28 cellular contexts compared by ENCODE assay signal in genomic region chr1:24095140-24095859, GRCh38. TPM values are rescaled to one million over a fixed set of nuclear protein-coding genes. Genes with fewer than 3 reads are reported as not detected.
"Had no signal": no experiment of that assay in that cellular context is flagged by ENCODE, and none has a peak within 500 bp of the region (broad histone marks: within the 10 kb centered on the region; RNA-seq: fewer than 3 reads in every experiment).

No MANE protein-coding gene starts in this region.

- H3K4me3 ChIP-seq: gastroesophageal sphincter, uterus had no signal

- DNase-seq: activated CD4-positive, alpha-beta T cell treated with anti-CD3 and anti-CD28 coated beads for 36 hours; activated CD4-positive, CD25-positive, alpha-beta regulatory T cell; activated CD8-positive, alpha-beta memory T cell treated with anti-CD3 and anti-CD28 coated beads, Interleukin-2, amount 10 ng/mL, durations not matched to agents 7 days and 5 days; activated CD8-positive, alpha-beta T cell treated with anti-CD3 and anti-CD28 coated beads, Interleukin-2, amount 10 ng/mL, durations not matched to agents 7 days and 5 days; activated naive CD4-positive, alpha-beta T cell; activated T-cell treated with anti-CD3 and anti-CD28 coated beads, Interleukin-2, amount 50 U/mL, for 48 hours; anterior cingulate cortex; cortex of kidney; effector memory CD8-positive, alpha-beta T cell; erythroblast; hypothalamus; midbrain; naive thymus-derived CD4-positive, alpha-beta T cell; small intestine; stimulated activated CD4-positive, alpha-beta T cell treated with anti-CD3 and anti-CD28 coated beads, Interleukin-4, amount 100 ng/mL, for 24 hours; stimulated activated CD8-positive, alpha-beta memory T cell treated with anti-CD3 and anti-CD28 coated beads, Interleukin-4, amount 100 ng/mL, for 48 hours; stimulated activated naive CD8-positive, alpha-beta T cell treated with anti-CD3 and anti-CD28 coated beads, Interleukin-15, amount 100 ng/mL, for 72 hours; substantia nigra; T-helper 1 cell; uterus had no signal

- FAIRE-seq: bronchial epithelial cell, small intestine had no signal

- H3K27ac ChIP-seq: gastroesophageal sphincter, uterus had no signal

- H3K4me1 ChIP-seq: gastroesophageal sphincter, uterus had no signal

- H3K27me3 ChIP-seq: gastroesophageal sphincter, uterus had no signal

- H3K36me3 ChIP-seq: gastroesophageal sphincter, uterus had no signal

- H3K9me3 ChIP-seq: gastroesophageal sphincter, uterus had no signal

- ATAC-seq: activated CD4-positive, alpha-beta T cell treated with anti-CD3 and anti-CD28 coated beads for 36 hours; activated CD8-positive, alpha-beta memory T cell treated with anti-CD3 and anti-CD28 coated beads, Interleukin-2, amount 10 ng/mL, durations not matched to agents 7 days and 5 days; activated CD8-positive, alpha-beta T cell treated with anti-CD3 and anti-CD28 coated beads, Interleukin-2, amount 10 ng/mL, durations not matched to agents 7 days and 5 days; activated naive CD4-positive, alpha-beta T cell treated with anti-CD3 and anti-CD28 coated beads, Interleukin-2, amount 50 U/mL, for 72 hours; effector memory CD8-positive, alpha-beta T cell; gastroesophageal sphincter; naive thymus-derived CD4-positive, alpha-beta T cell; sciatic nerve; stimulated activated memory B cell treated with anti-CD40 and anti-IgM and Interleukin-4, amounts not matched to agents 10 μg/mL and 1 μg/mL and 100 μg/mL, for 72 hours; stimulated activated naive CD8-positive, alpha-beta T cell treated with anti-CD3 and anti-CD28 coated beads, Interleukin-15, amount 100 ng/mL, for 72 hours had no signal

RNA-seq across cellular contexts. Expression of gene MYOM3, which starts 16.6 kb away (rescaled TPM):
- total RNA-seq: activated CD4-positive, alpha-beta T cell treated with anti-CD3 and anti-CD28 coated beads for 36 hours; activated CD8-positive, alpha-beta memory T cell treated with anti-CD3 and anti-CD28 coated beads, Interleukin-2, amount 10 ng/mL, durations not matched to agents 7 days and 5 days; activated CD8-positive, alpha-beta T cell treated with anti-CD3 and anti-CD28 coated beads, Interleukin-2, amount 10 ng/mL, durations not matched to agents 7 days and 5 days; activated naive CD4-positive, alpha-beta T cell treated with anti-CD3 and anti-CD28 coated beads, Interleukin-2, amount 50 U/mL, for 72 hours; activated T-helper 2 cell treated with anti-CD3 and anti-CD28 coated beads, Interferon-gamma antibody, Interleukin-2, Interleukin-4, amounts not matched to agents 10 μg/mL and 5 μg/mL and 100 μg/mL, durations not matched to agents 14 hours and 24 hours and 36 hours; naive thymus-derived CD4-positive, alpha-beta T cell had no signal
- polyA plus RNA-seq: naive thymus-derived CD4-positive, alpha-beta T cell; neural cell had no signal

RNA-seq across cellular contexts. Expression of gene IL22RA1, which starts 47.6 kb away (rescaled TPM):
- total RNA-seq: activated CD4-positive, alpha-beta T cell treated with anti-CD3 and anti-CD28 coated beads for 36 hours; activated CD8-positive, alpha-beta T cell treated with anti-CD3 and anti-CD28 coated beads, Interleukin-2, amount 10 ng/mL, durations not matched to agents 7 days and 5 days; activated naive CD4-positive, alpha-beta T cell treated with anti-CD3 and anti-CD28 coated beads, Interleukin-2, amount 50 U/mL, for 72 hours; activated T-helper 2 cell treated with anti-CD3 and anti-CD28 coated beads, Interferon-gamma antibody, Interleukin-2, Interleukin-4, amounts not matched to agents 10 μg/mL and 5 μg/mL and 100 μg/mL, durations not matched to agents 14 hours and 24 hours and 36 hours; cerebellum; naive thymus-derived CD4-positive, alpha-beta T cell; sciatic nerve had no signal
- polyA plus RNA-seq: naive thymus-derived CD4-positive, alpha-beta T cell; neural cell had no signal
